1 cellular context compared by ENCODE assay signal in the genomic region with DNA sequence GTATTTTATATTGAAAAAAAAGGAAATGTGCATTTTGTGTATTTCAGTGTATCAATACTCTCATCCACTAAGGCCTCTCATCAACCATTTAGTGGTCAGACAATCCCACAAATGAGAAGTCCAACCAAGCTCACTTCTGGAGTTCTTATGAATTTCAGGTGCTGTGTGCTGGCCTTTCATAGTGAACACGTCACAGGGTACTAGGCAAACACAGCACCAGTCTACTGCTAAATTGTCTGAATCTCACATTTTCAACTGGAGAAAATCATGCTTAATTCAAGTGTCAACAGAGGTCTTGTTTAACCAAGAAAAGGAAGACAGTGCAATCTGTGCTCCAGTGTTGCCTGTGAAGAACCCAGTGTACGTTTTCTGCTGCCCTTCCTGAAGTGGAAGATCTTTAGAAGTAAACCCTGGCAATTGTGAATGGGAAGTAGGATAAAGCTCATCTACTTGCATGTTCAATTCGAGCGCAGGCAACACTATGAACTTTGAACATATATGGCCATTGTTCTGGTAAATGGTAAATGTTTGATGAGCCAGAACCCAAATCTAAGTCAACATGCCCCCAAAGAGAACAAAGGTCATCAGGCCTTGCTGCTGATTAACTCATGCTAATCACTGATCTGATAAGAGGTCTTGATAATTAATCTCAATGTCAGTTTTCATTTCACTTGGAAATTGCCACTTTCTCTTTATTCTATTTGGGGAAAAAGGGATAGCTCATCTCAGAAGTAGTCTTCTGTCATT.
TF ChIP-seq lines count a peak whose summit lies in the region.

No MANE protein-coding gene starts in this region.

TF ChIP-seq in HepG2, 621 proteins besides CTCF, POLR2A, EP300 and RAD21 (continued from another document and continues in another):
- TF ChIP-seq, protein P1, sequence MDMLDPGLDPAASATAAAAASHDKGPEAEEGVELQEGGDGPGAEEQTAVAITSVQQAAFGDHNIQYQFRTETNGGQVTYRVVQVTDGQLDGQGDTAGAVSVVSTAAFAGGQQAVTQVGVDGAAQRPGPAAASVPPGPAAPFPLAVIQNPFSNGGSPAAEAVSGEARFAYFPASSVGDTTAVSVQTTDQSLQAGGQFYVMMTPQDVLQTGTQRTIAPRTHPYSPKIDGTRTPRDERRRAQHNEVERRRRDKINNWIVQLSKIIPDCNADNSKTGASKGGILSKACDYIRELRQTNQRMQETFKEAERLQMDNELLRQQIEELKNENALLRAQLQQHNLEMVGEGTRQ (IDR thresholded peaks at IDR 0.05; ENCODE audit: low read depth, low read length): no peak
- TF ChIP-seq, protein P1 (CRISPR knock-in tag; IDR thresholded peaks at IDR 0.05; ENCODE audit: borderline replicate concordance): no peak; the same call in 1 of the 2 replicates
- TF ChIP-seq, protein P2, sequence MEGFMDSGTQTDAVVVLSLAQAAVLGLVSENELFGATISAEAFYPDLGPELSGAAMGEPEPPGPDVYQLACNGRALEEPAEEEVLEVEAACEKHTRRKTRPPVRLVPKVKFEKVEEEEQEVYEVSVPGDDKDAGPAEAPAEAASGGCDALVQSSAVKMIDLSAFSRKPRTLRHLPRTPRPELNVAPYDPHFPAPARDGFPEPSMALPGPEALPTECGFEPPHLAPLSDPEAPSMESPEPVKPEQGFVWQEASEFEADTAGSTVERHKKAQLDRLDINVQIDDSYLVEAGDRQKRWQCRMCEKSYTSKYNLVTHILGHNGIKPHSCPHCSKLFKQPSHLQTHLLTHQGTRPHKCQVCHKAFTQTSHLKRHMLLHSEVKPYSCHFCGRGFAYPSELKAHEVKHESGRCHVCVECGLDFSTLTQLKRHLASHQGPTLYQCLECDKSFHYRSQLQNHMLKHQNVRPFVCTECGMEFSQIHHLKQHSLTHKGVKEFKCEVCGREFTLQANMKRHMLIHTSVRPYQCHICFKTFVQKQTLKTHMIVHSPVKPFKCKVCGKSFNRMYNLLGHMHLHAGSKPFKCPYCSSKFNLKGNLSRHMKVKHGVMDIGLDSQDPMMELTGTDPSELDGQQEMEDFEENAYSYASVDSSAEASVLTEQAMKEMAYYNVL (CRISPR knock-in tag; IDR thresholded peaks at IDR 0.05; ENCODE audit: borderline replicate concordance): peak; percentile 92
- TF ChIP-seq, protein P3, sequence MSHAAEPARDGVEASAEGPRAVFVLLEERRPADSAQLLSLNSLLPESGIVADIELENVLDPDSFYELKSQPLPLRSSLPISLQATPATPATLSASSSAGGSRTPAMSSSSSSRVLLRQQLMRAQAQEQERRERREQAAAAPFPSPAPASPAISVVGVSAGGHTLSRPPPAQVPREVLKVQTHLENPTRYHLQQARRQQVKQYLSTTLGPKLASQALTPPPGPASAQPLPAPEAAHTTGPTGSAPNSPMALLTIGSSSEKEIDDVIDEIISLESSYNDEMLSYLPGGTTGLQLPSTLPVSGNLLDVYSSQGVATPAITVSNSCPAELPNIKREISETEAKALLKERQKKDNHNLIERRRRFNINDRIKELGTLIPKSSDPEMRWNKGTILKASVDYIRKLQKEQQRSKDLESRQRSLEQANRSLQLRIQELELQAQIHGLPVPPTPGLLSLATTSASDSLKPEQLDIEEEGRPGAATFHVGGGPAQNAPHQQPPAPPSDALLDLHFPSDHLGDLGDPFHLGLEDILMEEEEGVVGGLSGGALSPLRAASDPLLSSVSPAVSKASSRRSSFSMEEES (CRISPR knock-in tag; IDR thresholded peaks at IDR 0.05): peak; percentile 75
- TF ChIP-seq ZNF816 (CRISPR knock-in tag; IDR thresholded peaks at IDR 0.05; ENCODE audit: borderline replicate concordance) (peak; percentile 52; the same call in 1 of the 2 replicates), NR2F1 (CRISPR knock-in tag; IDR thresholded peaks at IDR 0.05) (peak; percentile 70 to 94), HDAC2 (CRISPR knock-in tag; IDR thresholded peaks at IDR 0.05) (peak; percentile 92), NFIB (CRISPR knock-in tag; IDR thresholded peaks at IDR 0.05; ENCODE audit: borderline replicate concordance) (no peak), SMC3 (IDR thresholded peaks at IDR 0.05; ENCODE audit: low read length) (peak; percentile 26; the same call in 1 of the 2 replicates), SNAI1 (CRISPR knock-in tag; IDR thresholded peaks at IDR 0.05; ENCODE audit: borderline replicate concordance) (no peak), ATF7 (IDR thresholded peaks at IDR 0.05) (no peak), ATF7 (CRISPR knock-in tag; IDR thresholded peaks at IDR 0.05) (no peak; the same call in 1 of the 2 replicates), PHF21A (CRISPR knock-in tag; IDR thresholded peaks at IDR 0.05) (peak; percentile 89), PAF1 (CRISPR knock-in tag; IDR thresholded peaks at IDR 0.05) (no peak), ZFP36 (IDR thresholded peaks at IDR 0.05; ENCODE audit: borderline replicate concordance, low read depth, low read length, partially characterized antibody) (no peak), ETV5 (CRISPR knock-in tag; IDR thresholded peaks at IDR 0.05; ENCODE audit: borderline replicate concordance) (peak; percentile 63; the same call in 1 of the 2 replicates), ZNF562 (CRISPR knock-in tag; IDR thresholded peaks at IDR 0.05; ENCODE audit: borderline replicate concordance) (no peak), ZMYM2 (CRISPR knock-in tag; IDR thresholded peaks at IDR 0.05) (peak; percentile 84; the same call in 1 of the 2 replicates), MBD4 (IDR thresholded peaks at IDR 0.05; ENCODE audit: borderline replicate concordance, low read length) (no peak), RBAK (CRISPR knock-in tag; IDR thresholded peaks at IDR 0.05) (0 out of 2 replicates have a peak, but pooled peaks have one; percentile 74), REL (CRISPR knock-in tag; conservative IDR thresholded peaks at IDR 0.05) (no peak), KDM1A (CRISPR knock-in tag; IDR thresholded peaks at IDR 0.05) (no peak), KLF15 (CRISPR knock-in tag; IDR thresholded peaks at IDR 0.05; ENCODE audit: borderline replicate concordance) (no peak), SALL1 (CRISPR knock-in tag; IDR thresholded peaks at IDR 0.05) (peak; percentile 92; the same call in 1 of the 2 replicates), ZNF256 (CRISPR knock-in tag; conservative IDR thresholded peaks at IDR 0.05) (no peak), ZNF451 (CRISPR knock-in tag; IDR thresholded peaks at IDR 0.05) (no peak), KDM5A (IDR thresholded peaks at IDR 0.05; ENCODE audit: borderline replicate concordance, low read length) (no peak; the same call in 1 of the 2 replicates), NR2C2 (CRISPR knock-in tag; IDR thresholded peaks at IDR 0.05; ENCODE audit: borderline replicate concordance) (peak; percentile 72; the same call in 1 of the 2 replicates), HIVEP1 (CRISPR knock-in tag; IDR thresholded peaks at IDR 0.05) (no peak), SUZ12 (IDR thresholded peaks at IDR 0.05; ENCODE audit: low read depth, low read length) (no peak), ZSCAN25 (CRISPR knock-in tag; IDR thresholded peaks at IDR 0.05) (0 out of 2 replicates have a peak, but pooled peaks have one; percentile 25), POGZ (CRISPR knock-in tag; IDR thresholded peaks at IDR 0.05) (peak; percentile 93), CC2D1A (CRISPR knock-in tag; IDR thresholded peaks at IDR 0.05) (no peak), ZNF337 (CRISPR knock-in tag; IDR thresholded peaks at IDR 0.05; ENCODE audit: borderline replicate concordance, low read depth) (no peak), ZNF101 (CRISPR knock-in tag; IDR thresholded peaks at IDR 0.05; ENCODE audit: borderline replicate concordance, low read depth) (no peak), MAZ (IDR thresholded peaks at IDR 0.05; ENCODE audit: borderline replicate concordance, low read depth, low read length) (peak; percentile 81), MAZ (CRISPR knock-in tag; IDR thresholded peaks at IDR 0.05; ENCODE audit: low read depth) (no peak), ATRX (CRISPR knock-in tag; IDR thresholded peaks at IDR 0.05; ENCODE audit: borderline replicate concordance) (no peak), CHCHD3 (CRISPR knock-in tag; IDR thresholded peaks at IDR 0.05) (no peak), MYC (CRISPR knock-in tag; IDR thresholded peaks at IDR 0.05; ENCODE audit: borderline replicate concordance) (no peak)
- TF ChIP-seq, protein P4, sequence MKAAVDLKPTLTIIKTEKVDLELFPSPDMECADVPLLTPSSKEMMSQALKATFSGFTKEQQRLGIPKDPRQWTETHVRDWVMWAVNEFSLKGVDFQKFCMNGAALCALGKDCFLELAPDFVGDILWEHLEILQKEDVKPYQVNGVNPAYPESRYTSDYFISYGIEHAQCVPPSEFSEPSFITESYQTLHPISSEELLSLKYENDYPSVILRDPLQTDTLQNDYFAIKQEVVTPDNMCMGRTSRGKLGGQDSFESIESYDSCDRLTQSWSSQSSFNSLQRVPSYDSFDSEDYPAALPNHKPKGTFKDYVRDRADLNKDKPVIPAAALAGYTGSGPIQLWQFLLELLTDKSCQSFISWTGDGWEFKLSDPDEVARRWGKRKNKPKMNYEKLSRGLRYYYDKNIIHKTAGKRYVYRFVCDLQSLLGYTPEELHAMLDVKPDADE (CRISPR knock-in tag; IDR thresholded peaks at IDR 0.05): no peak
- TF ChIP-seq, protein P5, sequence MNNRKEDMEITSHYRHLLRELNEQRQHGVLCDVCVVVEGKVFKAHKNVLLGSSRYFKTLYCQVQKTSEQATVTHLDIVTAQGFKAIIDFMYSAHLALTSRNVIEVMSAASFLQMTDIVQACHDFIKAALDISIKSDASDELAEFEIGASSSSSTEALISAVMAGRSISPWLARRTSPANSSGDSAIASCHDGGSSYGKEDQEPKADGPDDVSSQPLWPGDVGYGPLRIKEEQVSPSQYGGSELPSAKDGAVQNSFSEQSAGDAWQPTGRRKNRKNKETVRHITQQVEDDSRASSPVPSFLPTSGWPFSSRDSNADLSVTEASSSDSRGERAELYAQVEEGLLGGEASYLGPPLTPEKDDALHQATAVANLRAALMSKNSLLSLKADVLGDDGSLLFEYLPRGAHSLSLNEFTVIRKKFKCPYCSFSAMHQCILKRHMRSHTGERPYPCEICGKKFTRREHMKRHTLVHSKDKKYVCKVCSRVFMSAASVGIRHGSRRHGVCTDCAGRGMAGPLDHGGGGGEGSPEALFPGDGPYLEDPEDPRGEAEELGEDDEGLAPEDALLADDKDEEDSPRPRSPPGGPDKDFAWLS (CRISPR knock-in tag; IDR thresholded peaks at IDR 0.05; ENCODE audit: borderline replicate concordance): no peak
- TF ChIP-seq, protein P6, sequence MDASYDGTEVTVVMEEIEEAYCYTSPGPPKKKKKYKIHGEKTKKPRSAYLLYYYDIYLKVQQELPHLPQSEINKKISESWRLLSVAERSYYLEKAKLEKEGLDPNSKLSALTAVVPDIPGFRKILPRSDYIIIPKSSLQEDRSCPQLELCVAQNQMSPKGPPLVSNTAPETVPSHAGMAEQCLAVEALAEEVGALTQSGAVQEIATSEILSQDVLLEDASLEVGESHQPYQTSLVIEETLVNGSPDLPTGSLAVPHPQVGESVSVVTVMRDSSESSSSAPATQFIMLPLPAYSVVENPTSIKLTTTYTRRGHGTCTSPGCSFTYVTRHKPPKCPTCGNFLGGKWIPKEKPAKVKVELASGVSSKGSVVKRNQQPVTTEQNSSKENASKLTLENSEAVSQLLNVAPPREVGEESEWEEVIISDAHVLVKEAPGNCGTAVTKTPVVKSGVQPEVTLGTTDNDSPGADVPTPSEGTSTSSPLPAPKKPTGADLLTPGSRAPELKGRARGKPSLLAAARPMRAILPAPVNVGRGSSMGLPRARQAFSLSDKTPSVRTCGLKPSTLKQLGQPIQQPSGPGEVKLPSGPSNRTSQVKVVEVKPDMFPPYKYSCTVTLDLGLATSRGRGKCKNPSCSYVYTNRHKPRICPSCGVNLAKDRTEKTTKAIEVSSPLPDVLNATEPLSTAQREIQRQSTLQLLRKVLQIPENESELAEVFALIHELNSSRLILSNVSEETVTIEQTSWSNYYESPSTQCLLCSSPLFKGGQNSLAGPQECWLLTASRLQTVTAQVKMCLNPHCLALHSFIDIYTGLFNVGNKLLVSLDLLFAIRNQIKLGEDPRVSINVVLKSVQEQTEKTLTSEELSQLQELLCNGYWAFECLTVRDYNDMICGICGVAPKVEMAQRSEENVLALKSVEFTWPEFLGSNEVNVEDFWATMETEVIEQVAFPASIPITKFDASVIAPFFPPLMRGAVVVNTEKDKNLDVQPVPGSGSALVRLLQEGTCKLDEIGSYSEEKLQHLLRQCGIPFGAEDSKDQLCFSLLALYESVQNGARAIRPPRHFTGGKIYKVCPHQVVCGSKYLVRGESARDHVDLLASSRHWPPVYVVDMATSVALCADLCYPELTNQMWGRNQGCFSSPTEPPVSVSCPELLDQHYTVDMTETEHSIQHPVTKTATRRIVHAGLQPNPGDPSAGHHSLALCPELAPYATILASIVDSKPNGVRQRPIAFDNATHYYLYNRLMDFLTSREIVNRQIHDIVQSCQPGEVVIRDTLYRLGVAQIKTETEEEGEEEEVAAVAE (CRISPR knock-in tag; IDR thresholded peaks at IDR 0.05; ENCODE audit: borderline replicate concordance): peak; percentile 60; the same call in 1 of the 2 replicates
- TF ChIP-seq, protein P7, sequence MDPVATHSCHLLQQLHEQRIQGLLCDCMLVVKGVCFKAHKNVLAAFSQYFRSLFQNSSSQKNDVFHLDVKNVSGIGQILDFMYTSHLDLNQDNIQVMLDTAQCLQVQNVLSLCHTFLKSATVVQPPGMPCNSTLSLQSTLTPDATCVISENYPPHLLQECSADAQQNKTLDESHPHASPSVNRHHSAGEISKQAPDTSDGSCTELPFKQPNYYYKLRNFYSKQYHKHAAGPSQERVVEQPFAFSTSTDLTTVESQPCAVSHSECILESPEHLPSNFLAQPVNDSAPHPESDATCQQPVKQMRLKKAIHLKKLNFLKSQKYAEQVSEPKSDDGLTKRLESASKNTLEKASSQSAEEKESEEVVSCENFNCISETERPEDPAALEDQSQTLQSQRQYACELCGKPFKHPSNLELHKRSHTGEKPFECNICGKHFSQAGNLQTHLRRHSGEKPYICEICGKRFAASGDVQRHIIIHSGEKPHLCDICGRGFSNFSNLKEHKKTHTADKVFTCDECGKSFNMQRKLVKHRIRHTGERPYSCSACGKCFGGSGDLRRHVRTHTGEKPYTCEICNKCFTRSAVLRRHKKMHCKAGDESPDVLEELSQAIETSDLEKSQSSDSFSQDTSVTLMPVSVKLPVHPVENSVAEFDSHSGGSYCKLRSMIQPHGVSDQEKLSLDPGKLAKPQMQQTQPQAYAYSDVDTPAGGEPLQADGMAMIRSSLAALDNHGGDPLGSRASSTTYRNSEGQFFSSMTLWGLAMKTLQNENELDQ (CRISPR knock-in tag; IDR thresholded peaks at IDR 0.05; ENCODE audit: borderline replicate concordance): no peak
- TF ChIP-seq, protein P8, sequence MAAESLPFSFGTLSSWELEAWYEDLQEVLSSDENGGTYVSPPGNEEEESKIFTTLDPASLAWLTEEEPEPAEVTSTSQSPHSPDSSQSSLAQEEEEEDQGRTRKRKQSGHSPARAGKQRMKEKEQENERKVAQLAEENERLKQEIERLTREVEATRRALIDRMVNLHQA (CRISPR knock-in tag; IDR thresholded peaks at IDR 0.05): no peak
